10 cellular contexts compared by ENCODE assay signal in genomic region chr9:114989600-114990410, GRCh38. TPM values are rescaled to one million over a fixed set of nuclear protein-coding genes. Genes with fewer than 3 reads are reported as not detected.
DNase-seq lines count a peak whose midpoint lies in the region; ATAC-seq lines count a peak whose summit lies in the region.
"Had no signal": no experiment of that assay in that cellular context is flagged by ENCODE, and none has a peak within 500 bp of the region (broad histone marks: within the 10 kb centered on the region; RNA-seq: fewer than 3 reads in every experiment).

No MANE protein-coding gene starts in this region.

- H3K4me3 Mint-ChIP-seq in CD4-positive, alpha-beta memory T cell: peak overlapping the region; percentile 2 to 77 (median 57)
- peak overlapping the region; percentile 71 for H3K4me3 Mint-ChIP-seq in T-helper 1 cell treated with Interleukin-12 subunit alpha and Interleukin-12 subunit beta and Interleukin-4 antibody, amounts not matched to agents 30 μg/mL and 1 μg/mL, for 36 hours
- H3K4me3 Mint-ChIP-seq in effector memory CD8-positive, alpha-beta T cell: no peak overlapping the region

- no peaks in the 10 kb centered on the region for H3K9me3 ChIP-seq in CD4-positive, alpha-beta memory T cell (ENCODE audit: control insufficient read depth in 1 of 2, low read length in 2 of 2)

- H3K36me3 Mint-ChIP-seq in CD4-positive, alpha-beta memory T cell: no peaks in the 10 kb centered on the region
- peaks cover 15% of the 10 kb centered on the region for H3K36me3 Mint-ChIP-seq in T-helper 1 cell treated with Interleukin-12 subunit alpha and Interleukin-12 subunit beta and Interleukin-4 antibody, amounts not matched to agents 30 μg/mL and 1 μg/mL, for 36 hours (ENCODE audit: low read depth)
- no peaks in the 10 kb centered on the region for H3K36me3 Mint-ChIP-seq in effector memory CD8-positive, alpha-beta T cell (ENCODE audit: insufficient read depth)

- intact Hi-C loops in CD4-positive, alpha-beta memory T cell (cut with micrococcal nuclease): loop anchor here (5.0 to 10.0 kb wide), 2 partner anchors 33 to 65 kb away; no protein-coding TSS in a partner anchor

- DNase-seq in CD4-positive, alpha-beta memory T cell: peak; percentile 32 to 50 (median 45)
- DNase-seq in effector memory CD8-positive, alpha-beta T cell: no peak
- no peak for DNase-seq in NCI-H187 treated with DMSO at 0.1 percent for 48 hours (lab: John Stamatoyannopoulos, UW)
- DNase-seq in superior temporal gyrus (ENCODE audit: extremely low spot score): no peak
- DNase-seq in CD1c-positive myeloid dendritic cell (ENCODE audit: extremely low spot score): no peak
- DNase-seq in foreskin melanocyte: no peak
- DNase-seq: aorta, SHP77 had no signal

- no peaks in the 10 kb centered on the region for H3K27me3 ChIP-seq in CD4-positive, alpha-beta memory T cell (ENCODE audit: insufficient read depth, low read length)

- POLR2A ChIA-PET in CD4-positive, alpha-beta memory T cell (lab: Charles Lee; ENCODE audit: partially characterized antibody): interaction anchor here (1.0 to 3.1 kb wide), 5 partner anchors 16 to 91 kb away, joined by 3 to 39 read pairs (median 4); partner anchors contain the start of gene TNFSF8

- CTCF ChIA-PET in CD4-positive, alpha-beta memory T cell (lab: Charles Lee; ENCODE audit: partially characterized antibody): interaction anchor here (1.0 to 1.8 kb wide), 7 partner anchors 17 to 309 kb away, joined by 4 to 8 read pairs (median 5); no protein-coding TSS in a partner anchor

- H3K4me3 ChIP-seq in CD4-positive, alpha-beta memory T cell (ENCODE audit: low read length in 2 of 2): no peak overlapping the region

- H3K4me1 Mint-ChIP-seq in CD4-positive, alpha-beta memory T cell: peaks cover 21 to 46% (median 32%) of the 10 kb centered on the region in 4 donors
- peaks cover 68% of the 10 kb centered on the region for H3K4me1 Mint-ChIP-seq in T-helper 1 cell treated with Interleukin-12 subunit alpha and Interleukin-12 subunit beta and Interleukin-4 antibody, amounts not matched to agents 30 μg/mL and 1 μg/mL, for 36 hours (ENCODE audit: low read depth)
- peaks cover 11 to 16% of the 10 kb centered on the region in 2 donors for H3K4me1 Mint-ChIP-seq in effector memory CD8-positive, alpha-beta T cell (ENCODE audit: low read depth in 2 of 2)

- peaks cover 24% of the 10 kb centered on the region for H3K4me1 ChIP-seq in CD4-positive, alpha-beta memory T cell (ENCODE audit: insufficient read depth, low read length)

- H3K27ac ChIP-seq in CD4-positive, alpha-beta memory T cell (ENCODE audit: low read depth, low read length): peak overlapping the region; percentile 27

- H3K36me3 ChIP-seq in CD4-positive, alpha-beta memory T cell (ENCODE audit: insufficient read depth, low read length): no peaks in the 10 kb centered on the region

- H3K9me3 Mint-ChIP-seq in CD4-positive, alpha-beta memory T cell: no peaks in the 10 kb centered on the region
- H3K9me3 Mint-ChIP-seq in T-helper 1 cell treated with Interleukin-12 subunit alpha and Interleukin-12 subunit beta and Interleukin-4 antibody, amounts not matched to agents 30 μg/mL and 1 μg/mL, for 36 hours: no peaks in the 10 kb centered on the region
- no peaks in the 10 kb centered on the region for H3K9me3 Mint-ChIP-seq in effector memory CD8-positive, alpha-beta T cell

- H3K27me3 Mint-ChIP-seq in CD4-positive, alpha-beta memory T cell: no peaks in the 10 kb centered on the region
- no peaks in the 10 kb centered on the region for H3K27me3 Mint-ChIP-seq in T-helper 1 cell treated with Interleukin-12 subunit alpha and Interleukin-12 subunit beta and Interleukin-4 antibody, amounts not matched to agents 30 μg/mL and 1 μg/mL, for 36 hours (ENCODE audit: low read depth)
- H3K27me3 Mint-ChIP-seq in effector memory CD8-positive, alpha-beta T cell: no peaks in the 10 kb centered on the region

- peak; percentile 53 for ATAC-seq in GM21723 (IDR thresholded peaks at IDR 0.05; ENCODE audit: unreplicated experiment)
- ATAC-seq in effector memory CD8-positive, alpha-beta T cell (replicated peaks): peak; percentile 43

- H3K27ac Mint-ChIP-seq in CD4-positive, alpha-beta memory T cell: peak overlapping the region; percentile 82 to 96 (median 88)
- H3K27ac Mint-ChIP-seq in T-helper 1 cell treated with Interleukin-12 subunit alpha and Interleukin-12 subunit beta and Interleukin-4 antibody, amounts not matched to agents 30 μg/mL and 1 μg/mL, for 36 hours: peak overlapping the region; percentile 93
- peak overlapping the region; percentile 11 to 64 for H3K27ac Mint-ChIP-seq in effector memory CD8-positive, alpha-beta T cell

RNA-seq across cellular contexts. Expression of gene TNFSF8, which starts 59.4 kb away (rescaled TPM):
- total RNA-seq in CD4-positive, alpha-beta memory T cell: 10 to 100 TPM; 43.2 to 44.2 TPM
- 100 to 1,000 TPM in 1 of 2 donors, 10 to 100 TPM in 1; 84.8 to 108 TPM for polyA plus RNA-seq in CD4-positive, alpha-beta memory T cell

Comparison
In these comparisons a context has a peak if more than half of its experiments do, and no peak if none do; other contexts are left out.
1. DNase-seq: peak in CD4-positive, alpha-beta memory T cell (5 of 5); none in effector memory CD8-positive, alpha-beta T cell (0 of 3), NCI-H187 treated with DMSO at 0.1 percent for 48 hours (single experiment), superior temporal gyrus (single experiment), CD1c-positive myeloid dendritic cell (single experiment) and foreskin melanocyte (single experiment).
2. H3K27ac Mint-ChIP-seq: peak in every context shown above with its lines; median percentile 93 in T-helper 1 cell treated with Interleukin-12 subunit alpha and Interleukin-12 subunit beta and Interleukin-4 antibody, amounts not matched to agents 30 μg/mL and 1 μg/mL, for 36 hours; 88 in CD4-positive, alpha-beta memory T cell; 38 in effector memory CD8-positive, alpha-beta T cell.
3. H3K4me3 Mint-ChIP-seq: peak in CD4-positive, alpha-beta memory T cell (8 of 8) and T-helper 1 cell treated with Interleukin-12 subunit alpha and Interleukin-12 subunit beta and Interleukin-4 antibody, amounts not matched to agents 30 μg/mL and 1 μg/mL, for 36 hours (single experiment); none in effector memory CD8-positive, alpha-beta T cell (0 of 2).